In the genomic region with DNA sequence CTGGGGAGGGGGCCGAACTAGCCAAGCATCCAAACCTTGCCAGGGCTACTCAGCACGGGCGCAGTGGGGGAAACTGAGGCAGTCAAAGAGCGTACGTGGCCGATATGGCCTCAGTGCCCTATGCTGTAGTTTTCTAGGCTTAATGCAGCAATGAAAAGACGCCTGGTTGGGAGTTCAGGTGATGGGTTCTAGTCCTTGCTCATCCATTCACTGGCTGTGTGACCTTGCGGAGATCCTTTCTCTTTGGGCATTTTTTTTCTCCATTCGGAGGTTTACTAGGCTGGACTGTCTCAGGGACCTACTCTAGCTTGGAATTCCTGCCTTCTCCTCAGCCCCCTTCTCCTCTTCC, we compare ENCODE assay signal across 8 cellular contexts. TPM values are rescaled to one million over a fixed set of nuclear protein-coding genes. Genes with fewer than 3 reads are reported as not detected.
A peak's percentile ranks its signal among the peaks of the same experiment; 100 is the strongest.
DNase-seq lines count a peak whose midpoint lies in the region; ATAC-seq and TF ChIP-seq lines count a peak whose summit lies in the region.

No MANE protein-coding gene starts in this region.

- peak overlapping the region; percentile 95 for H3K4me3 Mint-ChIP-seq in activated CD4-positive, alpha-beta T cell treated with anti-CD3 and anti-CD28 coated beads, Interleukin-2, amount 10 ng/mL, durations not matched to agents 24 days and 14 days
- peak overlapping the region; percentile 93 for H3K4me3 Mint-ChIP-seq in activated naive CD8-positive, alpha-beta T cell treated with anti-CD3 and anti-CD28 coated beads, Interleukin-2, amount 50 U/mL, for 24 hours

- H3K4me1 ChIP-seq in testis: peaks cover 22% of the 10 kb centered on the region

- H3K9me3 ChIP-seq in testis: no peaks in the 10 kb centered on the region

- no peak for DNase-seq in activated CD4-positive, alpha-beta T cell treated with anti-CD3 and anti-CD28 coated beads, Interleukin-2, amount 10 ng/mL, durations not matched to agents 24 days and 14 days
- DNase-seq in activated CD4-positive, alpha-beta T cell treated with anti-CD3 and anti-CD28 coated beads, Interleukin-2, amount 50 U/mL, for 48 hours: no peak
- DNase-seq in activated naive CD8-positive, alpha-beta T cell treated with anti-CD3 and anti-CD28 coated beads, Interleukin-2, amount 50 U/mL, for 24 hours: no peak
- no peak for DNase-seq in kidney epithelial cell (ENCODE audit: low read depth)
- DNase-seq in testis: no peak
- DNase-seq in islet precursor cell: no peak
- DNase-seq in pons (ENCODE audit: low spot score): no peak

- peak overlapping the region; percentile 91 to 99 for H3K27ac ChIP-seq in testis

- H3K27me3 Mint-ChIP-seq in activated CD4-positive, alpha-beta T cell treated with anti-CD3 and anti-CD28 coated beads, Interleukin-2, amount 10 ng/mL, durations not matched to agents 24 days and 14 days: no peaks in the 10 kb centered on the region
- no peaks in the 10 kb centered on the region for H3K27me3 Mint-ChIP-seq in activated naive CD8-positive, alpha-beta T cell treated with anti-CD3 and anti-CD28 coated beads, Interleukin-2, amount 50 U/mL, for 24 hours

- 4% methylated on average over 9 of the region's 9 CpGs for WGBS in testis, 2 donors

- TF ChIP-seq CTCF in kidney epithelial cell (IDR thresholded peaks at IDR 0.05; ENCODE audit: insufficient read depth, low read length, poor library complexity, severe bottlenecking) (no peak), testis (IDR thresholded peaks at IDR 0.05) (no peak)

- no peak for TF ChIP-seq POLR2A in testis (IDR thresholded peaks at IDR 0.05)

- no peaks in the 10 kb centered on the region for H3K36me3 ChIP-seq in kidney epithelial cell (ENCODE audit: control insufficient read depth, insufficient read depth, low read length)
- H3K36me3 ChIP-seq in testis (ENCODE audit: low read depth, missing control alignments): no peaks in the 10 kb centered on the region

- H3K36me3 Mint-ChIP-seq in activated CD4-positive, alpha-beta T cell treated with anti-CD3 and anti-CD28 coated beads, Interleukin-2, amount 10 ng/mL, durations not matched to agents 24 days and 14 days (ENCODE audit: low read depth): peaks cover 4% of the 10 kb centered on the region
- peaks cover 11% of the 10 kb centered on the region for H3K36me3 Mint-ChIP-seq in activated naive CD8-positive, alpha-beta T cell treated with anti-CD3 and anti-CD28 coated beads, Interleukin-2, amount 50 U/mL, for 24 hours (ENCODE audit: low read depth)

- no peaks in the 10 kb centered on the region for H3K27me3 ChIP-seq in kidney epithelial cell (ENCODE audit: control insufficient read depth, insufficient read depth, low read length)
- H3K27me3 ChIP-seq in testis: no peaks in the 10 kb centered on the region

- H3K4me1 Mint-ChIP-seq in activated CD4-positive, alpha-beta T cell treated with anti-CD3 and anti-CD28 coated beads, Interleukin-2, amount 10 ng/mL, durations not matched to agents 24 days and 14 days: peaks cover 26% of the 10 kb centered on the region
- peaks cover 29% of the 10 kb centered on the region for H3K4me1 Mint-ChIP-seq in activated naive CD8-positive, alpha-beta T cell treated with anti-CD3 and anti-CD28 coated beads, Interleukin-2, amount 50 U/mL, for 24 hours

- ATAC-seq in activated naive CD8-positive, alpha-beta T cell treated with anti-CD3 and anti-CD28 coated beads, Interleukin-2, amount 50 U/mL, for 24 hours: no peak
- ATAC-seq in GM19463 (IDR thresholded peaks at IDR 0.05; ENCODE audit: unreplicated experiment): no peak

- peak overlapping the region; percentile 75 for H3K4me3 ChIP-seq in kidney epithelial cell (ENCODE audit: low read depth, low read length)
- peak overlapping the region; percentile 80 to 85 for H3K4me3 ChIP-seq in testis

- intact Hi-C loops in activated CD4-positive, alpha-beta T cell treated with anti-CD3 and anti-CD28 coated beads, Interleukin-2, amount 10 ng/mL, durations not matched to agents 24 days and 14 days (cut with micrococcal nuclease): loop anchor here (1.0 to 5.0 kb wide), 4 partner anchors 15 to 113 kb away; a partner anchor contains a TSS
- intact Hi-C loops in testis (cut with DNase I; ENCODE audit: low total_unique reads): no loop called here

- no peaks in the 10 kb centered on the region for H3K9me3 Mint-ChIP-seq in activated CD4-positive, alpha-beta T cell treated with anti-CD3 and anti-CD28 coated beads, Interleukin-2, amount 10 ng/mL, durations not matched to agents 24 days and 14 days
- H3K9me3 Mint-ChIP-seq in activated naive CD8-positive, alpha-beta T cell treated with anti-CD3 and anti-CD28 coated beads, Interleukin-2, amount 50 U/mL, for 24 hours: no peaks in the 10 kb centered on the region

- H3K27ac Mint-ChIP-seq in activated CD4-positive, alpha-beta T cell treated with anti-CD3 and anti-CD28 coated beads, Interleukin-2, amount 10 ng/mL, durations not matched to agents 24 days and 14 days: peak overlapping the region; percentile 93
- H3K27ac Mint-ChIP-seq in activated naive CD8-positive, alpha-beta T cell treated with anti-CD3 and anti-CD28 coated beads, Interleukin-2, amount 50 U/mL, for 24 hours: peak overlapping the region; percentile 94

RNA-seq across cellular contexts. Expression of a gene that starts 0.9 kb away (rescaled TPM):
- total RNA-seq in activated CD4-positive, alpha-beta T cell treated with anti-CD3 and anti-CD28 coated beads, Interleukin-2, amount 10 ng/mL, durations not matched to agents 24 days and 14 days: 62.4 and 64.7 TPM in 2 replicates
- total RNA-seq in kidney epithelial cell (79.3 and 84.3 TPM in 2 replicates), testis (100 to 1,000 TPM in 1 of 2 donors, 10 to 100 TPM in 1; 77.1 to 118 TPM)
- polyA plus RNA-seq in testis (ENCODE audit: insufficient read depth, low read depth, low replicate concordance): 161 TPM

RNA-seq across cellular contexts. Expression of a gene that starts 1.6 kb away (rescaled TPM):
- 10.5 and 10.6 TPM in 2 replicates for total RNA-seq in activated CD4-positive, alpha-beta T cell treated with anti-CD3 and anti-CD28 coated beads, Interleukin-2, amount 10 ng/mL, durations not matched to agents 24 days and 14 days
- total RNA-seq in kidney epithelial cell: 51.5 and 58.1 TPM in 2 replicates
- 10 to 100 TPM; 37.1 to 68.1 TPM for total RNA-seq in testis
- 82.9 TPM for polyA plus RNA-seq in testis (ENCODE audit: insufficient read depth, low read depth, low replicate concordance)

RNA-seq across cellular contexts. Expression of a gene that starts 35.7 kb away (rescaled TPM):
- total RNA-seq in activated CD4-positive, alpha-beta T cell treated with anti-CD3 and anti-CD28 coated beads, Interleukin-2, amount 10 ng/mL, durations not matched to agents 24 days and 14 days: 9.4 and 10.7 TPM in 2 replicates
- total RNA-seq in kidney epithelial cell: 7.1 and 9.1 TPM in 2 replicates
- total RNA-seq in testis: 1 to 10 TPM; 3.7 to 3.9 TPM
- polyA plus RNA-seq in testis (ENCODE audit: insufficient read depth, low read depth, low replicate concordance): 4.0 TPM

RNA-seq across cellular contexts. Expression of a gene that starts 36.2 kb away (rescaled TPM):
- total RNA-seq in activated CD4-positive, alpha-beta T cell treated with anti-CD3 and anti-CD28 coated beads, Interleukin-2, amount 10 ng/mL, durations not matched to agents 24 days and 14 days: 244 and 245 TPM in 2 replicates
- total RNA-seq in kidney epithelial cell (207 and 241 TPM in 2 replicates), testis (100 to 1,000 TPM; 242 to 255 TPM)
- polyA plus RNA-seq in testis (ENCODE audit: insufficient read depth, low read depth, low replicate concordance): 397 TPM

RNA-seq across cellular contexts. Expression of a gene that starts 45.9 kb away (rescaled TPM):
- total RNA-seq in activated CD4-positive, alpha-beta T cell treated with anti-CD3 and anti-CD28 coated beads, Interleukin-2, amount 10 ng/mL, durations not matched to agents 24 days and 14 days: 45.1 and 46.2 TPM in 2 replicates
- total RNA-seq in kidney epithelial cell (13.2 and 24.8 TPM in 2 replicates), testis (10 to 100 TPM; 14.3 to 15.8 TPM)
- polyA plus RNA-seq in testis (ENCODE audit: insufficient read depth, low read depth, low replicate concordance): 27.9 TPM
